ENCODE assay signal across 1 cellular context in genomic region chr4:81605278-81605677, GRCh38.
TF ChIP-seq lines count a peak whose summit lies in the region.

No MANE protein-coding gene starts in this region.

TF ChIP-seq in GM23338, 12 proteins besides CTCF, POLR2A, EP300 and RAD21 (continued from another document):
- TF ChIP-seq ETS1 (IDR thresholded peaks at IDR 0.05), result no peak
TF ChIP-seq in GM23338: peak in this region for 0.
